ENCODE assay signal across 10 cellular contexts in the genomic region with DNA sequence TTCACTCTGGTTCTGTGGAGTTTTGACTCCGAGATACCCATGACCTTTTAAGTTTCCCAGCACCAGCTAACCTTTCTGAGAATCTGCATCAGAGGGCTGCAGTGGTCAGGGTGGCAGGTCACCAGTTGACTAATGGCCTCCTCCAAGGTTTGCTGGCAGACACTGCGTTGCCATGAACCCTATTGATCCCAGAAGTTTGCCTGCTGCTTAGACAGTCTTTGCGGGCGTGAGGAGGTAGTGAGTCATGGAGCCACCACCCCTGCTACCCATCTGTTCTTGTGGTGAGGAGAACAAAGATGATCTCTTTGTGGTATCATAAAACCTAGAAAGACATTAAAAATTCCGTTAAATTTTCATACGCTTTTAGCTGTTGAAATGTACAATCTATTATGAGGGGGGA.
DNase-seq lines count a peak whose midpoint lies in the region; ATAC-seq and TF ChIP-seq lines count a peak whose summit lies in the region.
"Had no signal": no experiment of that assay in that cellular context is flagged by ENCODE, and none has a peak within 500 bp of the region (broad histone marks: within the 10 kb centered on the region; RNA-seq: fewer than 3 reads in every experiment).

No MANE protein-coding gene starts in this region.

- TF ChIP-seq CTCF in activated CD8-positive, alpha-beta T cell treated with anti-CD3 and anti-CD28 coated beads for 36 hours (IDR thresholded peaks at IDR 0.05): no peak
- TF ChIP-seq CTCF in tibial nerve (IDR thresholded peaks at IDR 0.05) (no peak), esophagus muscularis mucosa (IDR thresholded peaks at IDR 0.05) (no peak)

- DNase-seq in AG20443 (ENCODE audit: low spot score) (peak; percentile 87), HT1080 (ENCODE audit: low read depth) (peak; percentile 94), left colon (no peak), tibial nerve (ENCODE audit: low spot score in 2 of 2) (no peak), DMS79 (lab: John Stamatoyannopoulos, UW) (no peak), esophagus muscularis mucosa (ENCODE audit: extremely low spot score) (no peak)
- peak; percentile 91 for DNase-seq in activated CD8-positive, alpha-beta T cell treated with anti-CD3 and anti-CD28 coated beads for 36 hours
- DNase-seq: natural killer cell had no signal

- H3K9me3 ChIP-seq in tibial nerve (no peaks in the 10 kb centered on the region), esophagus muscularis mucosa (no peaks in the 10 kb centered on the region)
- H3K9me3 ChIP-seq: ascending aorta had no signal

- no peaks in the 10 kb centered on the region for H3K27me3 Mint-ChIP-seq in activated CD8-positive, alpha-beta T cell treated with anti-CD3 and anti-CD28 coated beads for 36 hours

- TF ChIP-seq EP300 in tibial nerve (IDR thresholded peaks at IDR 0.05) (no peak), esophagus muscularis mucosa (IDR thresholded peaks at IDR 0.05) (no peak)

- H3K36me3 Mint-ChIP-seq in activated CD8-positive, alpha-beta T cell treated with anti-CD3 and anti-CD28 coated beads for 36 hours (ENCODE audit: low read depth): peaks cover 10% of the 10 kb centered on the region
- H3K36me3 Mint-ChIP-seq: natural killer cell had no signal

- peak; percentile 91 for ATAC-seq in activated CD8-positive, alpha-beta T cell treated with anti-CD3 and anti-CD28 coated beads for 36 hours
- peak; percentile 49 for ATAC-seq in left colon
- no peak for ATAC-seq in HG03457 (IDR thresholded peaks at IDR 0.05; ENCODE audit: unreplicated experiment)

- POLR2A ChIA-PET in activated CD8-positive, alpha-beta T cell treated with anti-CD3 and anti-CD28 coated beads for 36 hours (lab: Charles Lee): no interaction called here

- WGBS in tibial nerve, 2 donors: 91 to 92% methylated on average over 6 of the region's 6 CpGs
- 97% methylated on average over 6 of the region's 6 CpGs for WGBS in esophagus muscularis mucosa

- H3K27me3 ChIP-seq in tibial nerve (no peaks in the 10 kb centered on the region), esophagus muscularis mucosa (no peaks in the 10 kb centered on the region)
- H3K27me3 ChIP-seq: ascending aorta had no signal

- CTCF ChIA-PET in activated CD8-positive, alpha-beta T cell treated with anti-CD3 and anti-CD28 coated beads for 36 hours (lab: Charles Lee): no interaction called here

- H3K9me3 Mint-ChIP-seq in activated CD8-positive, alpha-beta T cell treated with anti-CD3 and anti-CD28 coated beads for 36 hours: peaks cover 2% of the 10 kb centered on the region
- H3K9me3 Mint-ChIP-seq: natural killer cell had no signal

- no peak overlapping the region for H3K4me3 ChIP-seq in tibial nerve
- H3K4me3 ChIP-seq in esophagus muscularis mucosa: no peak overlapping the region
- H3K4me3 ChIP-seq: ascending aorta had no signal

- peak overlapping the region; percentile 84 for H3K27ac Mint-ChIP-seq in activated CD8-positive, alpha-beta T cell treated with anti-CD3 and anti-CD28 coated beads for 36 hours
- H3K27ac Mint-ChIP-seq: natural killer cell had no signal

- no peak overlapping the region for H3K27ac ChIP-seq in tibial nerve
- H3K27ac ChIP-seq in esophagus muscularis mucosa (replicated peaks in 1 of 4): no peak overlapping the region
- H3K27ac ChIP-seq: ascending aorta had no signal

- peak overlapping the region; percentile 13 for H3K4me3 Mint-ChIP-seq in activated CD8-positive, alpha-beta T cell treated with anti-CD3 and anti-CD28 coated beads for 36 hours
- H3K4me3 Mint-ChIP-seq: natural killer cell had no signal

- H3K4me1 Mint-ChIP-seq in activated CD8-positive, alpha-beta T cell treated with anti-CD3 and anti-CD28 coated beads for 36 hours (ENCODE audit: low read depth): peaks cover 36% of the 10 kb centered on the region
- H3K4me1 Mint-ChIP-seq: natural killer cell had no signal

- TF ChIP-seq POLR2A in tibial nerve (IDR thresholded peaks at IDR 0.05) (no peak), esophagus muscularis mucosa (IDR thresholded peaks at IDR 0.05; ENCODE audit: low read depth) (no peak)

- intact Hi-C loops in activated CD8-positive, alpha-beta T cell treated with anti-CD3 and anti-CD28 coated beads for 36 hours (cut with micrococcal nuclease): no loop called here
- intact Hi-C loops in left colon (cut with DNase I, micrococcal nuclease) (no loop called here), esophagus muscularis mucosa (cut with DNase I) (no loop called here)

- no peaks in the 10 kb centered on the region for H3K4me1 ChIP-seq in tibial nerve
- no peaks in the 10 kb centered on the region for H3K4me1 ChIP-seq in esophagus muscularis mucosa
- H3K4me1 ChIP-seq: ascending aorta had no signal

- H3K36me3 ChIP-seq in tibial nerve: peaks cover 0 to 14% (median 0%) of the 10 kb centered on the region in 3 donors
- no peaks in the 10 kb centered on the region for H3K36me3 ChIP-seq in esophagus muscularis mucosa
- H3K36me3 ChIP-seq: ascending aorta had no signal

Comparison
In these comparisons a context has a peak if more than half of its experiments do, and no peak if none do; other contexts are left out.
1. DNase-seq: peak in AG20443 (single experiment), HT1080 (single experiment) and activated CD8-positive, alpha-beta T cell treated with anti-CD3 and anti-CD28 coated beads for 36 hours (single experiment); none in left colon (0 of 2), tibial nerve (0 of 2), DMS79 (single experiment) and esophagus muscularis mucosa (single experiment).